8 cellular contexts compared by ENCODE assay signal in genomic region chr3:137224464-137224863, GRCh38.
"Had no signal": no experiment of that assay in that cellular context is flagged by ENCODE, and none has a peak within 500 bp of the region (broad histone marks: within the 10 kb centered on the region; RNA-seq: fewer than 3 reads in every experiment).

No MANE protein-coding gene starts in this region.

- H3K9ac ChIP-seq: KMS-11 had no signal

- H3K4me2 ChIP-seq: KMS-11 had no signal

- DNase-seq: IMR-90, KBM-7, KG1 had no signal

- ATAC-seq: HepG2, K562 had no signal

- H3K4me3 ChIP-seq: K562 had no signal

- H3K27ac ChIP-seq: HL-60, KMS-11 had no signal

- FAIRE-seq: HepG2, HTR-8/SVneo, K562 had no signal
